12 cellular contexts compared by ENCODE assay signal in the genomic region with DNA sequence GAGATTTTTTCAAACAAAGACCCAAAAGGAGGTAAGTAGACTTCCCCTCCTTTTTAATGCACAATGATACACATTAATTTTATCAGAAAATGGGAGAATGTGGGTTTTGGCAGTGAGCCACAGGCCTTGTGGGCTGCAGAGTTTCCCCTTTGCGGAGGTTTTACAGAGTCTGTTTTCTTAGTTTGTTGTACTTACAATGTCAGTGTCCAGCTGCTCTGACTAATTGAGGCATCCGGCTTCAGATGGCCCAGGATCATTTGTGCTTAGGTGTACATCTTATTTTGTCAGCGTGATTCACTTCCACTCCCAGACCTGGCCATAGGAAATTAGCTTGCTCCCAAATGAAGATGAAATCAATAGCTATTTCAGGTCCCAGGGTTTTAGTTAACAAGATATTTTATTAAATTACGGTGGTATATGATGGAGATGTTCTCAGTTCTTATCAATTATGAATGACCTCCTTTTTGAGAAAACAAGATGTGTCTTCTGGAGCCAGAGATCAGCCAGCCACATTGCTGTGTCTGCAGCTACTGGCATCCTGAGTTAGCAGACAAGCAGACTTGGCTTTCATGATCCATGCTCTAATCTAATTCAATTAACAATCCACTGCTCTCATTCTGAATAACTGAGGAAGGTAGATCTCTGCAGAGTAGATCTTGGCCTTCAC.
"Had no signal": no experiment of that assay in that cellular context is flagged by ENCODE, and none has a peak within 500 bp of the region (broad histone marks: within the 10 kb centered on the region; RNA-seq: fewer than 3 reads in every experiment).

No MANE protein-coding gene starts in this region.

- H3K4me3 ChIP-seq: esophagus squamous epithelium, lung, mucosa of descending colon, right atrium auricular region, tibial nerve had no signal

- DNase-seq: activated CD4-positive, alpha-beta T cell treated with anti-CD3 and anti-CD28 coated beads, Interleukin-2, amount 50 U/mL, for 4 hours; activated CD4-positive, CD25-positive, alpha-beta regulatory T cell treated with anti-CD3 and anti-CD28 coated beads, Interleukin-2, amount 50 U/mL, for 72 hours; activated T-cell treated with anti-CD3 and anti-CD28 coated beads, Interleukin-2, amount 50 U/mL, for 1 hour; amniotic stem cell; esophagus squamous epithelium; mucosa of descending colon; naive thymus-derived CD8-positive, alpha-beta T cell; small intestine; T-helper 17 cell had no signal

- ATAC-seq: mucosa of descending colon; naive thymus-derived CD8-positive, alpha-beta T cell; T-helper 17 cell had no signal
